In the genomic region with DNA sequence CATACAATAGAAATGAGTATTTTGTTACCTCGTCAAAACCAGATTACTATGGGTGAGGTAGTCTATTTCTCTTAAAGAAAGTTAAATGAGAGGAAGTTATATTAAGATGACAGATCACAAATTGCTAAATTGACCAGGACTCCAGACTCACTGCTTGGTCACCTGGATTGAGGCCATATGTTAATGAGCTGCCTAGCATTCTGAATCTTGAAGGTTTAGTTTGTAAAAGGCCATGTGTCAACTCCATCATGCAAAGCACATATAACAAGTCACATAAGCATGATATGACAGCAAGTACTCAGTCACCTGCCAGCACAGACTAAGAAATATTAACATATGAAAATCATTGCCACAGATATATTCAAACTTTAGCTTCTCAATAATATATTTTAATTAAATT, we compare ENCODE assay signal across 18 cellular contexts.
DNase-seq lines count a peak whose midpoint lies in the region; FAIRE-seq and TF ChIP-seq lines count a peak whose summit lies in the region.
"Had no signal": no experiment of that assay in that cellular context is flagged by ENCODE, and none has a peak within 500 bp of the region (broad histone marks: within the 10 kb centered on the region; RNA-seq: fewer than 3 reads in every experiment).

No MANE protein-coding gene starts in this region.

- no peak for TF ChIP-seq CTCF in astrocyte (IDR thresholded peaks at IDR 0.05; ENCODE audit: insufficient read depth, low read depth, low read length)
- TF ChIP-seq CTCF in osteocyte (IDR thresholded peaks at IDR 0.05): no peak

- no peak overlapping the region for H3K27ac ChIP-seq in astrocyte (ENCODE audit: low read depth, low read length)
- H3K27ac ChIP-seq: GM23248 had no signal

- peaks cover 33% of the 10 kb centered on the region for H3K79me2 ChIP-seq in astrocyte (ENCODE audit: insufficient read depth, low read length)

- no peak overlapping the region for H3K4me2 ChIP-seq in astrocyte (ENCODE audit: low read length)

- H3K36me3 ChIP-seq in astrocyte (ENCODE audit: insufficient read depth, low read length): peaks cover 3% of the 10 kb centered on the region

- H3K9ac ChIP-seq in astrocyte (ENCODE audit: low read length): no peak overlapping the region
- H3K9ac ChIP-seq: GM23248 had no signal

- no peaks in the 10 kb centered on the region for H3K36me3 Mint-ChIP-seq in astrocyte (ENCODE audit: low read depth, unreplicated experiment)
- peaks cover 56% of the 10 kb centered on the region for H3K36me3 Mint-ChIP-seq in osteocyte (ENCODE audit: unreplicated experiment)
- H3K36me3 Mint-ChIP-seq: CD4-positive, alpha-beta memory T cell had no signal

- H3K27me3 ChIP-seq in astrocyte (ENCODE audit: insufficient read depth, low read length): no peaks in the 10 kb centered on the region

- DNase-seq in NCI-H69 (lab: John Stamatoyannopoulos, UW): peak; percentile 57
- peak; percentile 36 for DNase-seq in astrocyte (ENCODE audit: low read depth)
- DNase-seq in osteocyte (ENCODE audit: extremely low spot score, unreplicated experiment): no peak
- no peak for DNase-seq in stimulated activated CD4-positive, alpha-beta T cell treated with anti-CD3 and anti-CD28 coated beads, Interleukin-2, amount 100 ng/mL, for 24 hours
- no peak for DNase-seq in NCI-H2029 treated with DMSO at 0.1 percent for 48 hours (lab: John Stamatoyannopoulos, UW)
- DNase-seq in cerebellum (ENCODE audit: low spot score): no peak
- DNase-seq: C1 segment of cervical spinal cord; Calu3; CD4-positive, alpha-beta memory T cell; COR-L47; DMS53; DMS79 treated with DMSO at 0.1 percent for 48 hours; GM23248; H7; HCEC 1CT had no signal

- no peaks in the 10 kb centered on the region for H3K27me3 Mint-ChIP-seq in astrocyte (ENCODE audit: low read depth, unreplicated experiment)
- H3K27me3 Mint-ChIP-seq in osteocyte (ENCODE audit: unreplicated experiment): no peaks in the 10 kb centered on the region
- H3K27me3 Mint-ChIP-seq: CD4-positive, alpha-beta memory T cell had no signal

- H3K9me3 Mint-ChIP-seq in astrocyte (ENCODE audit: unreplicated experiment) (no peaks in the 10 kb centered on the region), osteocyte (ENCODE audit: unreplicated experiment) (no peaks in the 10 kb centered on the region)

- no peaks in the 10 kb centered on the region for H3K4me1 ChIP-seq in astrocyte (ENCODE audit: insufficient read depth, low read length)

- H3K4me3 Mint-ChIP-seq in astrocyte (ENCODE audit: unreplicated experiment) (no peak overlapping the region), osteocyte (ENCODE audit: unreplicated experiment) (no peak overlapping the region)
- H3K4me3 Mint-ChIP-seq: CD4-positive, alpha-beta memory T cell had no signal

- H3K9me3 ChIP-seq in astrocyte (ENCODE audit: insufficient read depth, low read depth, low read length): no peaks in the 10 kb centered on the region

- H3K4me1 Mint-ChIP-seq in astrocyte (ENCODE audit: low read depth, unreplicated experiment): no peaks in the 10 kb centered on the region
- H3K4me1 Mint-ChIP-seq in osteocyte (ENCODE audit: unreplicated experiment): peaks cover 73% of the 10 kb centered on the region
- H3K4me1 Mint-ChIP-seq: CD4-positive, alpha-beta memory T cell had no signal

- H3K27ac Mint-ChIP-seq in astrocyte (ENCODE audit: unreplicated experiment): no peak overlapping the region
- peak overlapping the region; percentile 62 for H3K27ac Mint-ChIP-seq in osteocyte (ENCODE audit: unreplicated experiment)
- H3K27ac Mint-ChIP-seq: CD4-positive, alpha-beta memory T cell had no signal

- H2AFZ ChIP-seq in astrocyte (ENCODE audit: low read depth, low read length): no peak overlapping the region
- H2AFZ ChIP-seq: GM23248 had no signal

- H4K20me1 ChIP-seq in astrocyte (ENCODE audit: insufficient read depth, low read length): no peaks in the 10 kb centered on the region

- no peak overlapping the region for H3K4me3 ChIP-seq in astrocyte (ENCODE audit: insufficient read depth, low read depth, low read length)
- H3K4me3 ChIP-seq: GM23248 had no signal

- FAIRE-seq in astrocyte (lab: Jason Lieb, UNC): no peak
- FAIRE-seq: G401.6, GM12892, H1 had no signal

Comparison
In these comparisons a context has a peak if more than half of its experiments do, and no peak if none do; other contexts are left out.
1. DNase-seq: peak in NCI-H69 (single experiment) and astrocyte (single experiment); none in osteocyte (single experiment), stimulated activated CD4-positive, alpha-beta T cell treated with anti-CD3 and anti-CD28 coated beads, Interleukin-2, amount 100 ng/mL, for 24 hours (0 of 2), NCI-H2029 treated with DMSO at 0.1 percent for 48 hours (single experiment) and cerebellum (single experiment).